Comparison of ENCODE assay signal across 5 cellular contexts in the genomic region with DNA sequence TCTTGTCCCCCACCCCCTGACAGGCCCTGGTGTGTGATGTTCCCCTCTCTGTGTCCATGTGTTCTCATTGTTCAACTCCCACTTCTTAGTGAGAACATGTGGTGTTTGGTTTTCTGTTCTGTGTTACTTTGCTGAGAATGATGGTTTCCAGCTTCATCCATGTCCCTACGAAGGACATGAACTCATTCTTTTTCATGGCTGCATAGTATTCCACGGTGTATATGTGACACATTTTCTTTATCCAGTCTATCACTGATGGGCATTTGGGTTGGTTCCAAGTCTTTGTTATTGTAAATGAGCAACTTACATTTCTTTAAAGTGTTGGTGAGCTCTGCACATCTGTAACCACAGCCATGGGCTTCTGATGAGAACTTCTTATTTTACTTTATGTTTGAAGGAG. TPM values are rescaled to one million over a fixed set of nuclear protein-coding genes. Genes with fewer than 3 reads are reported as not detected.
"Had no signal": no experiment of that assay in that cellular context is flagged by ENCODE, and none has a peak within 500 bp of the region (broad histone marks: within the 10 kb centered on the region; RNA-seq: fewer than 3 reads in every experiment).

No MANE protein-coding gene starts in this region.

RNA-seq across cellular contexts. Expression of gene PIRT, which starts 30.9 kb away (rescaled TPM):
- total RNA-seq: HepG2, HT-29, HT1080, IMR-90 had no signal
- polyA plus RNA-seq: HepG2, IgD-negative memory B cell, IMR-90 had no signal
